Comparison of ENCODE assay signal across 1 cellular context in the genomic region with DNA sequence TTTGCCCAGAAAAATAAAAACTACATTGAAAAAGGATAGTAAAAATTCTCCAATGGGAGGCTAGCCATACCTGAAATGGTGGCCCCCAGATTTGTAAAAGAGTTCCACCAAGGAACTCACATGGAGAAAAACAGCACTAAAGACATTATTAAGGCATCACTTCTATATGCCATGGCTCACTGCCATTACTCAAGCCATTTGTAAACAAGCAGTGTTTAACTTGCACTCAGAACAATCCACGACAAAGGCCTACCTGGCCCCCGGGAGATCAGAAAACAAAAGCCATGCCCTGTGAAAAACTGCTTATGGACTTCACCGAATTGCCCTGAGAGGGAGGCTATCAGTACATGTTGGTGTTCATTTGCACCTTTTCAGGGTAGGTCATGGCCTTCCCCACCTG.
TF ChIP-seq lines count a peak whose summit lies in the region.

No MANE protein-coding gene starts in this region.

TF ChIP-seq in H1, 55 proteins besides CTCF, POLR2A, EP300 and RAD21:
- no peak for TF ChIP-seq RXRA (IDR thresholded peaks at IDR 0.05; ENCODE audit: insufficient read depth, low read depth, low read length)
- TF ChIP-seq CHD2 (IDR thresholded peaks at IDR 0.05; ENCODE audit: low read length) = no peak
- TF ChIP-seq, protein P1, sequence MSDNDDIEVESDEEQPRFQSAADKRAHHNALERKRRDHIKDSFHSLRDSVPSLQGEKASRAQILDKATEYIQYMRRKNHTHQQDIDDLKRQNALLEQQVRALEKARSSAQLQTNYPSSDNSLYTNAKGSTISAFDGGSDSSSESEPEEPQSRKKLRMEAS (IDR thresholded peaks at IDR 0.05) = no peak
- TF ChIP-seq CBX8 (IDR thresholded peaks at IDR 0.05; ENCODE audit: borderline replicate concordance, low read depth, low read length) = no peak
TF ChIP-seq in H1: peak in this region for 0.
